Comparison of ENCODE assay signal across 1 cellular context in genomic region chr14:89542768-89543419, GRCh38.
TF ChIP-seq lines count a peak whose summit lies in the region.

No MANE protein-coding gene starts in this region.

TF ChIP-seq in IMR-90, 13 proteins besides CTCF, POLR2A, EP300 and RAD21 (continued from another document):
- TF ChIP-seq ELK1 (IDR thresholded peaks at IDR 0.05; ENCODE audit: borderline replicate concordance, low read depth, low read length) = no peak
- no peak for TF ChIP-seq FOS (IDR thresholded peaks at IDR 0.05; ENCODE audit: low read depth, low read length)
